2 cellular contexts compared by ENCODE assay signal in genomic region chr15:40082195-40082868, GRCh38.
TF ChIP-seq lines count a peak whose summit lies in the region.

No MANE protein-coding gene starts in this region.

TF ChIP-seq in K562, 482 proteins besides CTCF, POLR2A, EP300 and RAD21:
- TF ChIP-seq DIDO1 (tag; IDR thresholded peaks at IDR 0.05; ENCODE audit: low read depth) (no peak), ASH1L (IDR thresholded peaks at IDR 0.05; ENCODE audit: borderline replicate concordance, low read depth, partially characterized antibody) (no peak)

TF ChIP-seq in HepG2, 621 proteins besides CTCF, POLR2A, EP300 and RAD21 (continues in another document):
- TF ChIP-seq PAX8 (CRISPR knock-in tag; IDR thresholded peaks at IDR 0.05; ENCODE audit: borderline replicate concordance), result no peak
- no peak for TF ChIP-seq ZBTB1 (CRISPR knock-in tag; IDR thresholded peaks at IDR 0.05; ENCODE audit: borderline replicate concordance)
- no peak for TF ChIP-seq ZNF224 (CRISPR knock-in tag; IDR thresholded peaks at IDR 0.05)
- TF ChIP-seq ZNF652 (CRISPR knock-in tag; IDR thresholded peaks at IDR 0.05; ENCODE audit: borderline replicate concordance, low read depth), result no peak
- TF ChIP-seq HOXA3 (CRISPR knock-in tag; IDR thresholded peaks at IDR 0.05), result no peak
- no peak; the same call in 1 of the 2 replicates for TF ChIP-seq IKZF5 (CRISPR knock-in tag; IDR thresholded peaks at IDR 0.05)
- no peak for TF ChIP-seq ZSCAN20 (CRISPR knock-in tag; IDR thresholded peaks at IDR 0.05; ENCODE audit: borderline replicate concordance)
- no peak for TF ChIP-seq ZKSCAN5 (CRISPR knock-in tag; IDR thresholded peaks at IDR 0.05)
- peak; percentile 38; the same call in 1 of the 2 replicates for TF ChIP-seq NCOA2 (CRISPR knock-in tag; IDR thresholded peaks at IDR 0.05)
- no peak for TF ChIP-seq ZBTB7A (CRISPR knock-in tag; IDR thresholded peaks at IDR 0.05)
- TF ChIP-seq BCL3 (CRISPR knock-in tag; IDR thresholded peaks at IDR 0.05), result no peak
- TF ChIP-seq NFKB2 (CRISPR knock-in tag; IDR thresholded peaks at IDR 0.05; ENCODE audit: borderline replicate concordance), result no peak
- TF ChIP-seq MXD1 (CRISPR knock-in tag; IDR thresholded peaks at IDR 0.05), result no peak
- peak; percentile 77 for TF ChIP-seq HNF4A (CRISPR knock-in tag; IDR thresholded peaks at IDR 0.05)
- 0 out of 2 replicates have a peak, but pooled peaks have one; percentile 22 for TF ChIP-seq ZNF572 (CRISPR knock-in tag; IDR thresholded peaks at IDR 0.05)
- peak; percentile 38; the same call in 1 of the 2 replicates for TF ChIP-seq ETV5 (CRISPR knock-in tag; IDR thresholded peaks at IDR 0.05; ENCODE audit: borderline replicate concordance)
- TF ChIP-seq RXRA (CRISPR knock-in tag; IDR thresholded peaks at IDR 0.05), result no peak; the same call in 1 of the 2 replicates
- TF ChIP-seq ZNF614 (CRISPR knock-in tag; IDR thresholded peaks at IDR 0.05; ENCODE audit: borderline replicate concordance), result no peak
- TF ChIP-seq ZBTB42 (CRISPR knock-in tag; IDR thresholded peaks at IDR 0.05), result no peak
- TF ChIP-seq ATF7-NPFF (CRISPR knock-in tag; IDR thresholded peaks at IDR 0.05; ENCODE audit: low read depth), result no peak
- TF ChIP-seq ZNF619 (CRISPR knock-in tag; IDR thresholded peaks at IDR 0.05), result no peak
- TF ChIP-seq ZNF891 (CRISPR knock-in tag; IDR thresholded peaks at IDR 0.05), result no peak
- TF ChIP-seq SIN3A (IDR thresholded peaks at IDR 0.05; ENCODE audit: borderline replicate concordance, low read depth, low read length), result no peak
- 0 out of 2 replicates have a peak, but pooled peaks have one; percentile 27 for TF ChIP-seq ZNF546 (CRISPR knock-in tag; conservative IDR thresholded peaks at IDR 0.05)
- no peak for TF ChIP-seq ZNF292 (CRISPR knock-in tag; IDR thresholded peaks at IDR 0.05; ENCODE audit: borderline replicate concordance, low read depth)
- TF ChIP-seq GATA4 (IDR thresholded peaks at IDR 0.05; ENCODE audit: borderline replicate concordance, low read depth), result no peak
- TF ChIP-seq RFXANK (CRISPR knock-in tag; IDR thresholded peaks at IDR 0.05), result no peak
- no peak for TF ChIP-seq ZNF510 (CRISPR knock-in tag; IDR thresholded peaks at IDR 0.05; ENCODE audit: low read depth)
- no peak for TF ChIP-seq ZNF776 (CRISPR knock-in tag; IDR thresholded peaks at IDR 0.05)
- peak; percentile 34; the same call in 1 of the 2 replicates for TF ChIP-seq TBX2 (CRISPR knock-in tag; IDR thresholded peaks at IDR 0.05; ENCODE audit: borderline replicate concordance)
- 0 out of 2 replicates have a peak, but pooled peaks have one; percentile 19 for TF ChIP-seq ZNF124 (CRISPR knock-in tag; IDR thresholded peaks at IDR 0.05)
- no peak for TF ChIP-seq ZBTB3 (CRISPR knock-in tag; IDR thresholded peaks at IDR 0.05; ENCODE audit: borderline replicate concordance, low read depth)
- no peak for TF ChIP-seq ADNP (CRISPR knock-in tag; IDR thresholded peaks at IDR 0.05)
- TF ChIP-seq JUNB (CRISPR knock-in tag; IDR thresholded peaks at IDR 0.05; ENCODE audit: borderline replicate concordance), result no peak
- no peak for TF ChIP-seq ZNF616 (CRISPR knock-in tag; IDR thresholded peaks at IDR 0.05; ENCODE audit: low read depth)
- TF ChIP-seq IRF9 (CRISPR knock-in tag; IDR thresholded peaks at IDR 0.05; ENCODE audit: borderline replicate concordance), result no peak
- no peak for TF ChIP-seq SOX5 (CRISPR knock-in tag; IDR thresholded peaks at IDR 0.05; ENCODE audit: borderline replicate concordance)
- TF ChIP-seq MTA3 (CRISPR knock-in tag; IDR thresholded peaks at IDR 0.05), result no peak
- TF ChIP-seq ZEB1 (IDR thresholded peaks at IDR 0.05; ENCODE audit: insufficient replicate concordance, low read depth), result no peak
- no peak for TF ChIP-seq ISL2 (CRISPR knock-in tag; IDR thresholded peaks at IDR 0.05)
- no peak for TF ChIP-seq ZNF749 (CRISPR knock-in tag; IDR thresholded peaks at IDR 0.05; ENCODE audit: borderline replicate concordance)
- TF ChIP-seq ZNF280B (CRISPR knock-in tag; IDR thresholded peaks at IDR 0.05; ENCODE audit: borderline replicate concordance), result no peak
- no peak for TF ChIP-seq MXI1 (IDR thresholded peaks at IDR 0.05; ENCODE audit: borderline replicate concordance, low read depth, low read length)
- TF ChIP-seq KDM2A (CRISPR knock-in tag; IDR thresholded peaks at IDR 0.05; ENCODE audit: borderline replicate concordance, low read depth), result 0 out of 2 replicates have a peak, but pooled peaks have one; percentile 21
- TF ChIP-seq KDM5A (IDR thresholded peaks at IDR 0.05; ENCODE audit: borderline replicate concordance, low read length), result no peak
- no peak for TF ChIP-seq ZNF160 (CRISPR knock-in tag; IDR thresholded peaks at IDR 0.05)
- no peak for TF ChIP-seq U2AF2 (IDR thresholded peaks at IDR 0.05; ENCODE audit: low read depth, low read length)
- TF ChIP-seq KDM1A (CRISPR knock-in tag; IDR thresholded peaks at IDR 0.05), result no peak
- TF ChIP-seq KMT2B (CRISPR knock-in tag; IDR thresholded peaks at IDR 0.05), result no peak
- TF ChIP-seq CBX2 (IDR thresholded peaks at IDR 0.05; ENCODE audit: low read depth, low read length), result no peak
- TF ChIP-seq CBX2 (CRISPR knock-in tag; IDR thresholded peaks at IDR 0.05; ENCODE audit: low read depth), result no peak
- TF ChIP-seq ZNF256 (CRISPR knock-in tag; conservative IDR thresholded peaks at IDR 0.05), result no peak
- TF ChIP-seq ZNF841 (CRISPR knock-in tag; IDR thresholded peaks at IDR 0.05; ENCODE audit: borderline replicate concordance), result no peak
- TF ChIP-seq WIZ (CRISPR knock-in tag; IDR thresholded peaks at IDR 0.05), result 0 out of 2 replicates have a peak, but pooled peaks have one; percentile 52
- no peak for TF ChIP-seq ZNF142 (CRISPR knock-in tag; IDR thresholded peaks at IDR 0.05)
- TF ChIP-seq SP5 (CRISPR knock-in tag; IDR thresholded peaks at IDR 0.05; ENCODE audit: borderline replicate concordance, low read depth), result peak; percentile 37; the same call in 1 of the 2 replicates
- TF ChIP-seq PHF8 (CRISPR knock-in tag; IDR thresholded peaks at IDR 0.05), result no peak
- TF ChIP-seq NFYC (CRISPR knock-in tag; IDR thresholded peaks at IDR 0.05), result no peak
- no peak for TF ChIP-seq ZNF12 (CRISPR knock-in tag; IDR thresholded peaks at IDR 0.05)
- peak; percentile 48 for TF ChIP-seq AGO2 (optimal IDR thresholded peaks at IDR 0.05; ENCODE audit: low read depth, low read length)
- TF ChIP-seq SNAI1 (CRISPR knock-in tag; IDR thresholded peaks at IDR 0.05; ENCODE audit: borderline replicate concordance), result no peak
- TF ChIP-seq ZNF136 (CRISPR knock-in tag; IDR thresholded peaks at IDR 0.05; ENCODE audit: low read depth), result no peak
- TF ChIP-seq ZNF207 (IDR thresholded peaks at IDR 0.05; ENCODE audit: borderline replicate concordance), result no peak
- TF ChIP-seq SMAD9 (CRISPR knock-in tag; IDR thresholded peaks at IDR 0.05), result no peak
